1 cellular context compared by ENCODE assay signal in genomic region chr4:99463566-99463965, GRCh38.
TF ChIP-seq lines count a peak whose summit lies in the region.

No MANE protein-coding gene starts in this region.

TF ChIP-seq in GM23338, 12 proteins besides CTCF, POLR2A, EP300 and RAD21:
- TF ChIP-seq NANOG (IDR thresholded peaks at IDR 0.05; ENCODE audit: borderline replicate concordance) = no peak
- no peak for TF ChIP-seq EZH2 (IDR thresholded peaks at IDR 0.05; ENCODE audit: low read depth, unreplicated experiment)
- TF ChIP-seq, protein P1, sequence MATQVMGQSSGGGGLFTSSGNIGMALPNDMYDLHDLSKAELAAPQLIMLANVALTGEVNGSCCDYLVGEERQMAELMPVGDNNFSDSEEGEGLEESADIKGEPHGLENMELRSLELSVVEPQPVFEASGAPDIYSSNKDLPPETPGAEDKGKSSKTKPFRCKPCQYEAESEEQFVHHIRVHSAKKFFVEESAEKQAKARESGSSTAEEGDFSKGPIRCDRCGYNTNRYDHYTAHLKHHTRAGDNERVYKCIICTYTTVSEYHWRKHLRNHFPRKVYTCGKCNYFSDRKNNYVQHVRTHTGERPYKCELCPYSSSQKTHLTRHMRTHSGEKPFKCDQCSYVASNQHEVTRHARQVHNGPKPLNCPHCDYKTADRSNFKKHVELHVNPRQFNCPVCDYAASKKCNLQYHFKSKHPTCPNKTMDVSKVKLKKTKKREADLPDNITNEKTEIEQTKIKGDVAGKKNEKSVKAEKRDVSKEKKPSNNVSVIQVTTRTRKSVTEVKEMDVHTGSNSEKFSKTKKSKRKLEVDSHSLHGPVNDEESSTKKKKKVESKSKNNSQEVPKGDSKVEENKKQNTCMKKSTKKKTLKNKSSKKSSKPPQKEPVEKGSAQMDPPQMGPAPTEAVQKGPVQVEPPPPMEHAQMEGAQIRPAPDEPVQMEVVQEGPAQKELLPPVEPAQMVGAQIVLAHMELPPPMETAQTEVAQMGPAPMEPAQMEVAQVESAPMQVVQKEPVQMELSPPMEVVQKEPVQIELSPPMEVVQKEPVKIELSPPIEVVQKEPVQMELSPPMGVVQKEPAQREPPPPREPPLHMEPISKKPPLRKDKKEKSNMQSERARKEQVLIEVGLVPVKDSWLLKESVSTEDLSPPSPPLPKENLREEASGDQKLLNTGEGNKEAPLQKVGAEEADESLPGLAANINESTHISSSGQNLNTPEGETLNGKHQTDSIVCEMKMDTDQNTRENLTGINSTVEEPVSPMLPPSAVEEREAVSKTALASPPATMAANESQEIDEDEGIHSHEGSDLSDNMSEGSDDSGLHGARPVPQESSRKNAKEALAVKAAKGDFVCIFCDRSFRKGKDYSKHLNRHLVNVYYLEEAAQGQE (IDR thresholded peaks at IDR 0.05; ENCODE audit: unreplicated experiment) = no peak
- TF ChIP-seq STAT1 (IDR thresholded peaks at IDR 0.05; ENCODE audit: unreplicated experiment) = no peak
- TF ChIP-seq CREB1 (CRISPR knock-in tag; IDR thresholded peaks at IDR 0.05; ENCODE audit: low read depth) = no peak
- TF ChIP-seq EZH2phosphoT487 (IDR thresholded peaks at IDR 0.05; ENCODE audit: unreplicated experiment) = no peak
- no peak for TF ChIP-seq POLR2AphosphoS5 (IDR thresholded peaks at IDR 0.05; ENCODE audit: low read depth)
- no peak for TF ChIP-seq ZNF462 (CRISPR knock-in tag; IDR thresholded peaks at IDR 0.05)
- TF ChIP-seq ETS1 (IDR thresholded peaks at IDR 0.05) = no peak
- TF ChIP-seq ZNF331 (CRISPR knock-in tag; IDR thresholded peaks at IDR 0.05; ENCODE audit: low read depth) = no peak
